Comparison of ENCODE assay signal across 8 cellular contexts in genomic region chr17:18855831-18856624, GRCh38. TPM values are rescaled to one million over a fixed set of nuclear protein-coding genes. Genes with fewer than 3 reads are reported as not detected.
DNase-seq lines count a peak whose midpoint lies in the region; ATAC-seq and TF ChIP-seq lines count a peak whose summit lies in the region.

No MANE protein-coding gene starts in this region.

- H3K36me3 Mint-ChIP-seq in activated naive CD8-positive, alpha-beta T cell treated with anti-CD3 and anti-CD28 coated beads, Interleukin-2, amount 10 ng/mL, durations not matched to agents 7 days and 5 days, result peaks cover 2% of the 10 kb centered on the region
- H3K36me3 Mint-ChIP-seq in osteocyte (ENCODE audit: unreplicated experiment), result no peaks in the 10 kb centered on the region

- peaks cover 6% of the 10 kb centered on the region for H3K4me1 ChIP-seq in thymus (ENCODE audit: control insufficient read depth, insufficient read depth, low read length)

- H3K4me3 ChIP-seq in GM12864 (ENCODE audit: low read depth, low read length), result peak overlapping the region; percentile 66
- peak overlapping the region; percentile 60 for H3K4me3 ChIP-seq in thymus (ENCODE audit: low read length)

- H3K4me3 Mint-ChIP-seq in activated naive CD8-positive, alpha-beta T cell treated with anti-CD3 and anti-CD28 coated beads, Interleukin-2, amount 10 ng/mL, durations not matched to agents 7 days and 5 days, result peak overlapping the region; percentile 98
- peak overlapping the region; percentile 93 for H3K4me3 Mint-ChIP-seq in osteocyte (ENCODE audit: unreplicated experiment)

- no peaks in the 10 kb centered on the region for H3K27me3 ChIP-seq in thymus (ENCODE audit: control insufficient read depth, insufficient read depth)

- DNase-seq in GM12864 (ENCODE audit: low read depth), result peak; percentile 84
- peak; percentile 96 for DNase-seq in NCI-H1105 treated with DMSO at 0.1 percent for 48 hours (lab: John Stamatoyannopoulos, UW)
- DNase-seq in SKM-1 treated with dmso at 0.1 percent for 144 hours (lab: John Stamatoyannopoulos, UW; ENCODE audit: unreplicated experiment), result peak; percentile 94
- DNase-seq in activated naive CD8-positive, alpha-beta T cell treated with anti-CD3 and anti-CD28 coated beads, Interleukin-2, amount 10 ng/mL, durations not matched to agents 7 days and 5 days, result peak; percentile 80
- peak; percentile 95 for DNase-seq in Right ventricle myocardium inferior (ENCODE audit: missing footprints)
- DNase-seq in osteocyte (ENCODE audit: extremely low spot score, unreplicated experiment), result peak; percentile 95

- ATAC-seq in HG02678 (IDR thresholded peaks at IDR 0.05; ENCODE audit: unreplicated experiment), result peak; percentile 81
- ATAC-seq in activated naive CD8-positive, alpha-beta T cell treated with anti-CD3 and anti-CD28 coated beads, Interleukin-2, amount 10 ng/mL, durations not matched to agents 7 days and 5 days (ENCODE audit: low read depth), result peak; percentile 85
- ATAC-seq in Right ventricle myocardium inferior, result peak; percentile 92

- TF ChIP-seq CTCF in GM12864 (IDR thresholded peaks at IDR 0.05; ENCODE audit: low read depth, low read length, missing control alignments) (no peak), osteocyte (IDR thresholded peaks at IDR 0.05) (no peak)

- WGBS in thymus, result under 1% methylated on average over 31 of the region's 31 CpGs

- POLR2A ChIA-PET in activated naive CD8-positive, alpha-beta T cell treated with anti-CD3 and anti-CD28 coated beads, Interleukin-2, amount 10 ng/mL, durations not matched to agents 7 days and 5 days (lab: Charles Lee), result interaction anchor here (0.7 kb wide), 1 partner anchor 99 kb away, joined by 5 read pairs; no protein-coding TSS in a partner anchor

- intact Hi-C loops in Right ventricle myocardium inferior (cut with DNase I), result no loop called here

- H3K4me1 Mint-ChIP-seq in activated naive CD8-positive, alpha-beta T cell treated with anti-CD3 and anti-CD28 coated beads, Interleukin-2, amount 10 ng/mL, durations not matched to agents 7 days and 5 days, result peaks cover 41% of the 10 kb centered on the region
- H3K4me1 Mint-ChIP-seq in osteocyte (ENCODE audit: unreplicated experiment), result peaks cover 38% of the 10 kb centered on the region

- H3K9me3 ChIP-seq in thymus (ENCODE audit: control insufficient read depth), result no peaks in the 10 kb centered on the region

- no peaks in the 10 kb centered on the region for H3K9me3 Mint-ChIP-seq in activated naive CD8-positive, alpha-beta T cell treated with anti-CD3 and anti-CD28 coated beads, Interleukin-2, amount 10 ng/mL, durations not matched to agents 7 days and 5 days
- no peaks in the 10 kb centered on the region for H3K9me3 Mint-ChIP-seq in osteocyte (ENCODE audit: unreplicated experiment)

- peak overlapping the region; percentile 90 for H3K27ac Mint-ChIP-seq in activated naive CD8-positive, alpha-beta T cell treated with anti-CD3 and anti-CD28 coated beads, Interleukin-2, amount 10 ng/mL, durations not matched to agents 7 days and 5 days
- peak overlapping the region; percentile 94 for H3K27ac Mint-ChIP-seq in osteocyte (ENCODE audit: unreplicated experiment)

- no peaks in the 10 kb centered on the region for H3K36me3 ChIP-seq in thymus (ENCODE audit: control insufficient read depth, insufficient read depth)

- H3K27ac ChIP-seq in thymus (ENCODE audit: low read depth), result peak overlapping the region; percentile 87

- no peaks in the 10 kb centered on the region for H3K27me3 Mint-ChIP-seq in activated naive CD8-positive, alpha-beta T cell treated with anti-CD3 and anti-CD28 coated beads, Interleukin-2, amount 10 ng/mL, durations not matched to agents 7 days and 5 days
- H3K27me3 Mint-ChIP-seq in osteocyte (ENCODE audit: unreplicated experiment), result no peaks in the 10 kb centered on the region

RNA-seq across cellular contexts. Expression of gene PRPSAP2, which starts 1.9 kb away (rescaled TPM):
- 10 to 100 TPM; 51.6 to 63.4 TPM for total RNA-seq in activated naive CD8-positive, alpha-beta T cell treated with anti-CD3 and anti-CD28 coated beads, Interleukin-2, amount 10 ng/mL, durations not matched to agents 7 days and 5 days
- total RNA-seq in Right ventricle myocardium inferior (15.9 TPM), osteocyte (25.7 and 27.1 TPM in 2 replicates)
- polyA plus RNA-seq in thymus, result 48.2 TPM

Comparison
In these comparisons a context has a peak if more than half of its experiments do, and no peak if none do; other contexts are left out.
1. Peak in every context shown above with its lines: DNase-seq, ATAC-seq, H3K4me3 ChIP-seq and H3K27ac ChIP-seq.